Comparison of ENCODE assay signal across 34 cellular contexts in genomic region chr1:157353546-157353945, GRCh38.
"Had no signal": no experiment of that assay in that cellular context is flagged by ENCODE, and none has a peak within 500 bp of the region (broad histone marks: within the 10 kb centered on the region; RNA-seq: fewer than 3 reads in every experiment).

No MANE protein-coding gene starts in this region.

- H3K4me3 ChIP-seq: adrenal gland, body of pancreas, breast epithelium had no signal

- H3K36me3 ChIP-seq: adrenal gland, brain microvascular endothelial cell, breast epithelium had no signal

- ATAC-seq: activated CD8-positive, alpha-beta T cell treated with anti-CD3 and anti-CD28 coated beads for 36 hours; activated naive CD4-positive, alpha-beta T cell treated with anti-CD3 and anti-CD28 coated beads, Interleukin-2, amount 50 U/mL, for 72 hours; activated T-cell treated with anti-CD3 and anti-CD28 coated beads, Interleukin-2, amount 50 U/mL, for 4 hours; activated T-cell treated with anti-CD3 and anti-CD28 coated beads, Interleukin-2, amount 50 U/mL, for 72 hours; activated T-helper 17 cell treated with anti-CD3 and anti-CD28 coated beads, Interleukin-2, amount 50 U/mL, for 72 hours; body of pancreas had no signal

- H3K27ac ChIP-seq: adrenal gland, body of pancreas, brain microvascular endothelial cell, breast epithelium, VCaP had no signal

- H3K4me1 Mint-ChIP-seq: activated B cell treated with CpG ODN at 0.5 μM for 24 hours; activated naive CD8-positive, alpha-beta T cell treated with anti-CD3 and anti-CD28 coated beads for 36 hours; activated T-helper 17 cell treated with anti-CD3 and anti-CD28 coated beads, Interleukin-2, amount 50 U/mL, for 72 hours had no signal

- H3K27me3 ChIP-seq: adrenal gland, body of pancreas, brain microvascular endothelial cell, breast epithelium had no signal

- H3K4me1 ChIP-seq: adrenal gland, body of pancreas, breast epithelium had no signal

- H3K9me3 Mint-ChIP-seq: activated B cell treated with CpG ODN at 0.5 μM for 24 hours; activated CD4-positive, alpha-beta memory T cell treated with anti-CD3 and anti-CD28 coated beads for 36 hours; activated CD4-positive, alpha-beta T cell treated with anti-CD3 and anti-CD28 coated beads, Interleukin-2, amount 10 ng/mL, durations not matched to agents 24 days and 14 days; activated CD8-positive, alpha-beta T cell treated with anti-CD3 and anti-CD28 coated beads for 36 hours; activated naive CD4-positive, alpha-beta T cell treated with anti-CD3 and anti-CD28 coated beads for 36 hours; activated T-cell treated with anti-CD3 and anti-CD28 coated beads, Interleukin-2, amount 50 U/mL, for 4 hours; activated T-helper 1 cell treated with anti-CD3 and anti-CD28 coated beads, Interleukin-12 subunit alpha, Interleukin-12 subunit beta, Interleukin-2, Interleukin-4 antibody, amounts not matched to agents 30 ng/mL and 10 ng/mL and 1 ng/mL, durations not matched to agents 14 hours and 24 hours and 36 hours; activated T-helper 17 cell treated with anti-CD3 and anti-CD28 coated beads, Interleukin-2, amount 50 U/mL, for 72 hours; T-helper 1 cell treated with Interleukin-12 subunit alpha and Interleukin-12 subunit beta and Interleukin-4 antibody, amounts not matched to agents 30 μg/mL and 1 μg/mL, for 36 hours; T-helper 2 cell treated with Interferon-gamma antibody and Interleukin-4, amounts not matched to agents 5 μg/mL and 100 μg/mL, for 36 hours had no signal

- H3K27ac Mint-ChIP-seq: activated B cell treated with CpG ODN at 0.5 μM for 24 hours; activated CD4-positive, alpha-beta memory T cell treated with anti-CD3 and anti-CD28 coated beads for 36 hours; activated CD4-positive, alpha-beta T cell treated with anti-CD3 and anti-CD28 coated beads, Interleukin-2, amount 10 ng/mL, durations not matched to agents 24 days and 14 days; activated CD8-positive, alpha-beta T cell treated with anti-CD3 and anti-CD28 coated beads for 36 hours; activated naive CD4-positive, alpha-beta T cell treated with anti-CD3 and anti-CD28 coated beads for 36 hours; activated naive CD4-positive, alpha-beta T cell treated with anti-CD3 and anti-CD28 coated beads, Interleukin-2, amount 50 U/mL, for 72 hours; activated naive CD8-positive, alpha-beta T cell treated with anti-CD3 and anti-CD28 coated beads for 36 hours; activated T-cell treated with anti-CD3 and anti-CD28 coated beads, Interleukin-2, amount 50 U/mL, for 72 hours; activated T-helper 1 cell treated with anti-CD3 and anti-CD28 coated beads, Interleukin-12 subunit alpha, Interleukin-12 subunit beta, Interleukin-2, Interleukin-4 antibody, amounts not matched to agents 30 ng/mL and 10 ng/mL and 1 ng/mL, durations not matched to agents 14 hours and 24 hours and 36 hours; activated T-helper 17 cell treated with anti-CD3 and anti-CD28 coated beads, Interleukin-2, amount 50 U/mL, for 72 hours; T-helper 1 cell treated with Interleukin-12 subunit alpha and Interleukin-12 subunit beta and Interleukin-4 antibody, amounts not matched to agents 30 μg/mL and 1 μg/mL, for 36 hours; T-helper 2 cell treated with Interferon-gamma antibody and Interleukin-4, amounts not matched to agents 5 μg/mL and 100 μg/mL, for 36 hours had no signal

- H3K9me3 ChIP-seq: adrenal gland, body of pancreas, breast epithelium had no signal

- H3K36me3 Mint-ChIP-seq: activated CD4-positive, alpha-beta memory T cell treated with anti-CD3 and anti-CD28 coated beads for 36 hours; activated naive CD8-positive, alpha-beta T cell treated with anti-CD3 and anti-CD28 coated beads for 36 hours had no signal

- H3K4me3 Mint-ChIP-seq: activated B cell treated with CpG ODN at 0.5 μM for 24 hours; activated CD4-positive, alpha-beta memory T cell treated with anti-CD3 and anti-CD28 coated beads for 36 hours; activated CD4-positive, alpha-beta T cell treated with anti-CD3 and anti-CD28 coated beads, Interleukin-2, amount 10 ng/mL, durations not matched to agents 24 days and 14 days; activated CD8-positive, alpha-beta T cell treated with anti-CD3 and anti-CD28 coated beads for 36 hours; activated naive CD4-positive, alpha-beta T cell treated with anti-CD3 and anti-CD28 coated beads for 36 hours; activated naive CD8-positive, alpha-beta T cell treated with anti-CD3 and anti-CD28 coated beads for 36 hours; activated T-cell treated with anti-CD3 and anti-CD28 coated beads, Interleukin-2, amount 50 U/mL, for 4 hours; activated T-cell treated with anti-CD3 and anti-CD28 coated beads, Interleukin-2, amount 50 U/mL, for 72 hours; activated T-helper 1 cell treated with anti-CD3 and anti-CD28 coated beads, Interleukin-12 subunit alpha, Interleukin-12 subunit beta, Interleukin-2, Interleukin-4 antibody, amounts not matched to agents 30 ng/mL and 10 ng/mL and 1 ng/mL, durations not matched to agents 14 hours and 24 hours and 36 hours; activated T-helper 17 cell treated with anti-CD3 and anti-CD28 coated beads, Interleukin-2, amount 50 U/mL, for 72 hours; T-helper 1 cell treated with Interleukin-12 subunit alpha and Interleukin-12 subunit beta and Interleukin-4 antibody, amounts not matched to agents 30 μg/mL and 1 μg/mL, for 36 hours; T-helper 2 cell treated with Interferon-gamma antibody and Interleukin-4, amounts not matched to agents 5 μg/mL and 100 μg/mL, for 36 hours had no signal

- DNase-seq: activated B cell treated with CpG ODN at 0.5 μM for 24 hours; activated CD4-positive, alpha-beta memory T cell treated with anti-CD3 and anti-CD28 coated beads for 36 hours; activated CD4-positive, alpha-beta T cell treated with anti-CD3 and anti-CD28 coated beads for 4 hours; activated CD4-positive, alpha-beta T cell treated with anti-CD3 and anti-CD28 coated beads, Interleukin-2, amount 10 ng/mL, durations not matched to agents 24 days and 14 days; activated CD4-positive, alpha-beta T cell treated with anti-CD3 and anti-CD28 coated beads, Interleukin-2, amount 50 U/mL, for 1 hour; activated CD4-positive, alpha-beta T cell treated with anti-CD3 and anti-CD28 coated beads, Interleukin-2, amount 50 U/mL, for 4 hours; activated CD4-positive, CD25-positive, alpha-beta regulatory T cell treated with anti-CD3 and anti-CD28 coated beads, Interleukin-2, amount 50 U/mL, for 72 hours; activated CD8-positive, alpha-beta memory T cell treated with anti-CD3 and anti-CD28 coated beads, Interleukin-2, amount 50 U/mL, for 4 hours; activated CD8-positive, alpha-beta T cell treated with anti-CD3 and anti-CD28 coated beads for 36 hours; activated effector memory CD4-positive, alpha-beta T cell treated with anti-CD3 and anti-CD28 coated beads, Interleukin-2, amount 50 U/mL, for 16 hours; activated gamma-delta T cell treated with Interleukin-2 at 50 U/mL for 16 hours; activated naive CD4-positive, alpha-beta T cell; activated naive CD4-positive, alpha-beta T cell treated with anti-CD3 and anti-CD28 coated beads for 36 hours; activated naive CD4-positive, alpha-beta T cell treated with anti-CD3 and anti-CD28 coated beads, Interleukin-2, amount 50 U/mL, for 16 hours; activated naive CD8-positive, alpha-beta T cell treated with anti-CD3 and anti-CD28 coated beads for 36 hours; activated T-cell treated with anti-CD3 and anti-CD28 coated beads for 4 hours; activated T-cell treated with anti-CD3 and anti-CD28 coated beads, Interleukin-2, amount 50 U/mL, for 1 hour; activated T-cell treated with anti-CD3 and anti-CD28 coated beads, Interleukin-2, amount 50 U/mL, for 4 hours; activated T-cell treated with anti-CD3 and anti-CD28 coated beads, Interleukin-2, amount 50 U/mL, for 72 hours; adrenal gland; amniotic stem cell; aorta; body of pancreas; brain microvascular endothelial cell; central memory CD4-positive, alpha-beta T cell; T-helper 2 cell; T-helper 9 cell had no signal
